Comparison of ENCODE assay signal across 8 cellular contexts in genomic region chr2:25309402-25309801, GRCh38. TPM values are rescaled to one million over a fixed set of nuclear protein-coding genes. Genes with fewer than 3 reads are reported as not detected.
A peak's percentile ranks its signal among the peaks of the same experiment; 100 is the strongest.
DNase-seq lines count a peak whose midpoint lies in the region; ATAC-seq and TF ChIP-seq lines count a peak whose summit lies in the region.

No MANE protein-coding gene starts in this region.

- peak overlapping the region; percentile 23 for H3K14ac ChIP-seq in neuronal stem cell (ENCODE audit: low read length)

- no peak overlapping the region for H3K4me3 ChIP-seq in neuronal stem cell (ENCODE audit: low read length in 2 of 2)

- POLR2A ChIA-PET in activated CD4-positive, alpha-beta memory T cell treated with anti-CD3 and anti-CD28 coated beads, Interleukin-2, amount 10 ng/mL, durations not matched to agents 7 days and 5 days (lab: Charles Lee), result interaction anchor here (1.4 to 1.6 kb wide), 3 partner anchors 8 to 53 kb away, joined by 5 to 7 read pairs (median 5); no protein-coding TSS in a partner anchor

- H3K9me3 ChIP-seq in neuronal stem cell (replicated peaks in 1 of 2; ENCODE audit: control insufficient read depth in 2 of 2, insufficient read depth in 1 of 2, low read depth in 1 of 2, low read length in 2 of 2), result no peaks in the 10 kb centered on the region

- H3K4me1 Mint-ChIP-seq in activated CD4-positive, alpha-beta memory T cell treated with anti-CD3 and anti-CD28 coated beads, Interleukin-2, amount 10 ng/mL, durations not matched to agents 7 days and 5 days, result peaks cover 54% of the 10 kb centered on the region
- H3K4me1 Mint-ChIP-seq in endothelial cell (ENCODE audit: unreplicated experiment), result peaks cover 11% of the 10 kb centered on the region

- H3K23ac ChIP-seq in neuronal stem cell (ENCODE audit: low read depth, low read length, poor library complexity), result peak overlapping the region; percentile 60

- no peaks in the 10 kb centered on the region for H3K27me3 Mint-ChIP-seq in activated CD4-positive, alpha-beta memory T cell treated with anti-CD3 and anti-CD28 coated beads, Interleukin-2, amount 10 ng/mL, durations not matched to agents 7 days and 5 days
- H3K27me3 Mint-ChIP-seq in endothelial cell (ENCODE audit: unreplicated experiment), result no peaks in the 10 kb centered on the region

- H3K27me3 ChIP-seq in neuronal stem cell (ENCODE audit: control insufficient read depth in 3 of 3, insufficient read depth in 3 of 3, low read depth in 1 of 3, low read length in 3 of 3), result no peaks in the 10 kb centered on the region

- peaks cover 41% of the 10 kb centered on the region for H3K36me3 Mint-ChIP-seq in activated CD4-positive, alpha-beta memory T cell treated with anti-CD3 and anti-CD28 coated beads, Interleukin-2, amount 10 ng/mL, durations not matched to agents 7 days and 5 days (ENCODE audit: low read depth)
- no peaks in the 10 kb centered on the region for H3K36me3 Mint-ChIP-seq in endothelial cell (ENCODE audit: low read depth, unreplicated experiment)

- peak overlapping the region; percentile 17 for H3K4ac ChIP-seq in neuronal stem cell (ENCODE audit: low read length)

- no peak overlapping the region for H4K8ac ChIP-seq in neuronal stem cell (ENCODE audit: low read depth, low read length)

- no peak overlapping the region for H2BK120ac ChIP-seq in neuronal stem cell (ENCODE audit: low read depth, low read length)

- H3K4me3 Mint-ChIP-seq in activated CD4-positive, alpha-beta memory T cell treated with anti-CD3 and anti-CD28 coated beads, Interleukin-2, amount 10 ng/mL, durations not matched to agents 7 days and 5 days, result no peak overlapping the region
- no peak overlapping the region for H3K4me3 Mint-ChIP-seq in endothelial cell (ENCODE audit: unreplicated experiment)

- CTCF ChIA-PET in activated CD4-positive, alpha-beta memory T cell treated with anti-CD3 and anti-CD28 coated beads, Interleukin-2, amount 10 ng/mL, durations not matched to agents 7 days and 5 days (lab: Charles Lee), result interaction anchor here (0.5 to 2.7 kb wide), 20 partner anchors 8 to 282 kb away, joined by 3 to 13 read pairs (median 4); partner anchors contain the start of gene DNMT3A

- in situ Hi-C loops in ACHN (cut with HindIII; ENCODE audit: low pct_ligation_motif_present, low pct_unique_long_range_greater_than_20kb, low sequenced_read_pairs), result no loop called here

- peaks cover 10 to 35% of the 10 kb centered on the region in 2 donors for H3K4me1 ChIP-seq in neuronal stem cell (ENCODE audit: control insufficient read depth in 2 of 2, insufficient read depth in 1 of 2, low read depth in 1 of 2, low read length in 2 of 2)

- H2BK5ac ChIP-seq in neuronal stem cell (ENCODE audit: low read length), result no peak overlapping the region

- no peak for ATAC-seq in GM18909 (IDR thresholded peaks at IDR 0.05; ENCODE audit: poor library complexity, unreplicated experiment)
- no peak for ATAC-seq in GM19324 (IDR thresholded peaks at IDR 0.05; ENCODE audit: low FRiP score, unreplicated experiment)

- H2AFZ ChIP-seq in neuronal stem cell (ENCODE audit: low read length), result no peak overlapping the region

- H3K36me3 ChIP-seq in neuronal stem cell (replicated peaks in 1 of 2; ENCODE audit: control insufficient read depth in 2 of 2, insufficient read depth in 2 of 2, low read length in 2 of 2), result no peaks in the 10 kb centered on the region

- DNase-seq in ACHN (peak; percentile 69), NCI-H526 (lab: John Stamatoyannopoulos, UW) (peak; percentile 46 to 72), endothelial cell (ENCODE audit: low spot score) (peak; percentile 77), neuronal stem cell (ENCODE audit: low spot score) (peak; percentile 44)
- peak; percentile 66 for DNase-seq in activated CD4-positive, alpha-beta memory T cell treated with anti-CD3 and anti-CD28 coated beads, Interleukin-2, amount 10 ng/mL, durations not matched to agents 7 days and 5 days

- H3K27ac ChIP-seq in neuronal stem cell (replicated peaks; ENCODE audit: low read length), result no peak overlapping the region

- peaks cover 2% of the 10 kb centered on the region for H3K79me1 ChIP-seq in neuronal stem cell (ENCODE audit: low read depth, low read length)

- peak overlapping the region; percentile 95 for H2AK5ac ChIP-seq in neuronal stem cell (ENCODE audit: low read depth, low read length)

- peak overlapping the region; percentile 78 for H3K18ac ChIP-seq in neuronal stem cell (ENCODE audit: low read length)

- H2BK15ac ChIP-seq in neuronal stem cell (ENCODE audit: low read length), result peak overlapping the region; percentile 75

- peak overlapping the region; percentile 33 for H2BK12ac ChIP-seq in neuronal stem cell (ENCODE audit: low read length)

- no peaks in the 10 kb centered on the region for H3K9me3 Mint-ChIP-seq in activated CD4-positive, alpha-beta memory T cell treated with anti-CD3 and anti-CD28 coated beads, Interleukin-2, amount 10 ng/mL, durations not matched to agents 7 days and 5 days
- H3K9me3 Mint-ChIP-seq in endothelial cell (ENCODE audit: unreplicated experiment), result no peaks in the 10 kb centered on the region

- H4K91ac ChIP-seq in neuronal stem cell (ENCODE audit: low read depth, low read length, poor library complexity), result no peak overlapping the region

- no CpG with 5 or more reads among the region's 10 CpGs for WGBS in neuronal stem cell (ENCODE audit: extremely low coverage in 2 of 2, insufficient read length in 2 of 2, insufficient replicate concordance in 1 of 2), 2 donors

- no peak overlapping the region for H3K27ac Mint-ChIP-seq in activated CD4-positive, alpha-beta memory T cell treated with anti-CD3 and anti-CD28 coated beads, Interleukin-2, amount 10 ng/mL, durations not matched to agents 7 days and 5 days
- H3K27ac Mint-ChIP-seq in endothelial cell (ENCODE audit: unreplicated experiment), result no peak overlapping the region

- TF ChIP-seq CTCF in GM12874 (IDR thresholded peaks at IDR 0.05; ENCODE audit: insufficient read depth, low read depth, low read length), result peak; percentile 64
- TF ChIP-seq CTCF in endothelial cell (IDR thresholded peaks at IDR 0.05; ENCODE audit: unreplicated experiment), result peak; percentile 62

- no peak overlapping the region for H3K9ac ChIP-seq in neuronal stem cell (ENCODE audit: low read depth, low read length, poor library complexity)

- H3K4me2 ChIP-seq in neuronal stem cell (ENCODE audit: insufficient read depth, low read length, poor library complexity, severe bottlenecking), result no peak overlapping the region

RNA-seq across cellular contexts. Expression of gene DNMT3A, which starts 32.3 kb away (rescaled TPM):
- 10 to 100 TPM; 43.2 to 45.5 TPM for total RNA-seq in activated CD4-positive, alpha-beta memory T cell treated with anti-CD3 and anti-CD28 coated beads, Interleukin-2, amount 10 ng/mL, durations not matched to agents 7 days and 5 days
- total RNA-seq in endothelial cell (ENCODE audit: unreplicated experiment), result 177 TPM
- polyA plus RNA-seq in neuronal stem cell (2013, experiment 1 of 2), result 47.2 TPM
- 47.4 TPM for polyA plus RNA-seq in neuronal stem cell (2013, experiment 2 of 2)
